Comparison of ENCODE assay signal across 8 cellular contexts in genomic region chr1:32753532-32754281, GRCh38. TPM values are rescaled to one million over a fixed set of nuclear protein-coding genes. Genes with fewer than 3 reads are reported as not detected.
DNase-seq lines count a peak whose midpoint lies in the region; FAIRE-seq and TF ChIP-seq lines count a peak whose summit lies in the region.

No MANE protein-coding gene starts in this region.

- no peak overlapping the region for H3K27ac Mint-ChIP-seq in activated CD4-positive, alpha-beta memory T cell treated with anti-CD3 and anti-CD28 coated beads for 36 hours

- CTCF ChIA-PET in activated CD4-positive, alpha-beta memory T cell treated with anti-CD3 and anti-CD28 coated beads for 36 hours (lab: Charles Lee) = interaction anchor here (1.5 to 1.7 kb wide), 2 partner anchors 19 to 41 kb away, joined by 3 to 11 read pairs; no protein-coding TSS in a partner anchor

- DNase-seq in CMK (ENCODE audit: low read depth) = peak; percentile 61
- no peak for DNase-seq in H54 (ENCODE audit: insufficient read length, low spot score)
- peak; percentile 47 to 85 for DNase-seq in NCI-H446 (lab: John Stamatoyannopoulos, UW)
- peak; percentile 65 for DNase-seq in activated CD4-positive, alpha-beta memory T cell treated with anti-CD3 and anti-CD28 coated beads for 36 hours
- DNase-seq in ecto neural progenitor cell (ENCODE audit: low spot score) = peak; percentile 91
- DNase-seq in lung microvascular endothelial cell (ENCODE audit: low read depth in 2 of 2) = peak; percentile 50 to 74
- peak; percentile 26 to 60 (median 41) for DNase-seq in stimulated activated CD4-positive, alpha-beta T cell treated with anti-CD3 and anti-CD28 coated beads, TNF-alpha, amount 100 ng/mL, for 24 hours (ENCODE audit: low read depth in 3 of 3)
- DNase-seq in MV-4-11 (lab: John Stamatoyannopoulos, UW) = no peak

- peaks cover 6% of the 10 kb centered on the region for H3K4me1 Mint-ChIP-seq in activated CD4-positive, alpha-beta memory T cell treated with anti-CD3 and anti-CD28 coated beads for 36 hours (ENCODE audit: low read depth)

- H3K36me3 Mint-ChIP-seq in activated CD4-positive, alpha-beta memory T cell treated with anti-CD3 and anti-CD28 coated beads for 36 hours = no peaks in the 10 kb centered on the region

- no peaks in the 10 kb centered on the region for H3K9me3 Mint-ChIP-seq in activated CD4-positive, alpha-beta memory T cell treated with anti-CD3 and anti-CD28 coated beads for 36 hours

- FAIRE-seq in H54 (lab: Jason Lieb, UNC) = no peak

- peak overlapping the region; percentile 47 for H3K4me3 Mint-ChIP-seq in activated CD4-positive, alpha-beta memory T cell treated with anti-CD3 and anti-CD28 coated beads for 36 hours

- POLR2A ChIA-PET in activated CD4-positive, alpha-beta memory T cell treated with anti-CD3 and anti-CD28 coated beads for 36 hours (lab: Charles Lee) = no interaction called here

- intact Hi-C loops in activated CD4-positive, alpha-beta memory T cell treated with anti-CD3 and anti-CD28 coated beads for 36 hours (cut with micrococcal nuclease) = no loop called here

- TF ChIP-seq POLR2A in H54 (IDR thresholded peaks at IDR 0.05; ENCODE audit: low read depth, low read length) = peak; percentile 22; the same call in 1 of the 2 replicates

- peaks cover 4% of the 10 kb centered on the region for H3K27me3 Mint-ChIP-seq in activated CD4-positive, alpha-beta memory T cell treated with anti-CD3 and anti-CD28 coated beads for 36 hours

RNA-seq across cellular contexts. Expression of gene SYNC, which starts 51.1 kb away (rescaled TPM):
- total RNA-seq in activated CD4-positive, alpha-beta memory T cell treated with anti-CD3 and anti-CD28 coated beads for 36 hours = not detected
- 11.3 and 13.9 TPM in 2 replicates for total RNA-seq in lung microvascular endothelial cell

Comparison
In these comparisons a context has a peak if more than half of its experiments do, and no peak if none do; other contexts are left out.
1. DNase-seq: peak in CMK (single experiment), NCI-H446 (2 of 2), activated CD4-positive, alpha-beta memory T cell treated with anti-CD3 and anti-CD28 coated beads for 36 hours (single experiment), ecto neural progenitor cell (single experiment), lung microvascular endothelial cell (2 of 2) and stimulated activated CD4-positive, alpha-beta T cell treated with anti-CD3 and anti-CD28 coated beads, TNF-alpha, amount 100 ng/mL, for 24 hours (3 of 3); none in H54 (single experiment) and MV-4-11 (single experiment).
2. RNA of gene SYNC, which starts 51.1 kb away (total RNA-seq): 11.3 to 13.9 TPM in lung microvascular endothelial cell; not detected in activated CD4-positive, alpha-beta memory T cell treated with anti-CD3 and anti-CD28 coated beads for 36 hours; every median in the first group is over 10 times any median in the second.